Comparison of ENCODE assay signal across 12 cellular contexts in genomic region chr11:12189543-12190235, GRCh38.
DNase-seq lines count a peak whose midpoint lies in the region; ATAC-seq and TF ChIP-seq lines count a peak whose summit lies in the region.
"Had no signal": no experiment of that assay in that cellular context is flagged by ENCODE, and none has a peak within 500 bp of the region (broad histone marks: within the 10 kb centered on the region; RNA-seq: fewer than 3 reads in every experiment).

No MANE protein-coding gene starts in this region.

- no peak for TF ChIP-seq POLR2A in thyroid gland (IDR thresholded peaks at IDR 0.05)

- no peaks in the 10 kb centered on the region for H3K27me3 Mint-ChIP-seq in CD8-positive, alpha-beta memory T cell
- H3K27me3 Mint-ChIP-seq: activated B cell treated with CpG ODN at 0.5 μM for 24 hours had no signal

- no peak for TF ChIP-seq CTCF in thyroid gland (IDR thresholded peaks at IDR 0.05)

- H3K27ac ChIP-seq in CD8-positive, alpha-beta memory T cell (ENCODE audit: low read depth, low read length): no peak overlapping the region
- no peak overlapping the region for H3K27ac ChIP-seq in thyroid gland

- peak overlapping the region in 7 of 8 donors; percentile 36 to 91 (median 82) for H3K27ac Mint-ChIP-seq in CD8-positive, alpha-beta memory T cell
- H3K27ac Mint-ChIP-seq: activated B cell treated with CpG ODN at 0.5 μM for 24 hours had no signal

- no peaks in the 10 kb centered on the region for H3K36me3 ChIP-seq in CD8-positive, alpha-beta memory T cell (ENCODE audit: insufficient read depth, low read length)
- no peaks in the 10 kb centered on the region for H3K36me3 ChIP-seq in thyroid gland

- 87 to 92% methylated on average over 8 of the region's 8 CpGs for WGBS in thyroid gland, 2 donors

- ATAC-seq in esophagus mucosa: peak; percentile 97
- no peak for ATAC-seq in GM18873 (IDR thresholded peaks at IDR 0.05; ENCODE audit: low FRiP score, unreplicated experiment)
- no peak for ATAC-seq in left colon

- H3K36me3 Mint-ChIP-seq in CD8-positive, alpha-beta memory T cell: peaks cover 0 to 4% (median 0%) of the 10 kb centered on the region in 3 donors

- POLR2A ChIA-PET in CD8-positive, alpha-beta memory T cell (lab: Charles Lee): interaction anchor here (0.7 kb wide), 1 partner anchor 34 kb away, joined by 3 read pairs; no protein-coding TSS in a partner anchor

- H3K4me3 Mint-ChIP-seq in CD8-positive, alpha-beta memory T cell: peak overlapping the region; percentile 34 to 81 (median 65)
- H3K4me3 Mint-ChIP-seq: activated B cell treated with CpG ODN at 0.5 μM for 24 hours had no signal

- H3K4me3 ChIP-seq in CD8-positive, alpha-beta memory T cell (ENCODE audit: low read length): no peak overlapping the region
- H3K4me3 ChIP-seq in thyroid gland (replicated peaks in 1 of 3): no peak overlapping the region
- H3K4me3 ChIP-seq: dorsolateral prefrontal cortex had no signal

- DNase-seq in CD8-positive, alpha-beta memory T cell: peak in 4 of 5 donors; percentile 17 to 59 (median 40)
- peak; percentile 77 for DNase-seq in LHCN-M2 (ENCODE audit: low read depth)
- peak; percentile 51 for DNase-seq in activated CD4-positive, alpha-beta T cell treated with anti-CD3 and anti-CD28 coated beads, Interleukin-2, amount 50 U/mL, for 1 hour
- no peak for DNase-seq in left colon
- DNase-seq in thyroid gland: no peak
- DNase-seq in NCI-H2227 treated with DMSO at 0.1 percent for 48 hours (lab: John Stamatoyannopoulos, UW): no peak
- DNase-seq: activated B cell treated with CpG ODN at 0.5 μM for 24 hours, NCI-H226, retina had no signal

- no peaks in the 10 kb centered on the region for H3K9me3 ChIP-seq in CD8-positive, alpha-beta memory T cell (ENCODE audit: low read length)
- no peaks in the 10 kb centered on the region for H3K9me3 ChIP-seq in thyroid gland

- H3K27me3 ChIP-seq in CD8-positive, alpha-beta memory T cell (ENCODE audit: insufficient read depth, low read length, poor library complexity, severe bottlenecking): no peaks in the 10 kb centered on the region
- H3K27me3 ChIP-seq in thyroid gland: no peaks in the 10 kb centered on the region
- H3K27me3 ChIP-seq: dorsolateral prefrontal cortex had no signal

- peaks cover 12% of the 10 kb centered on the region for H3K4me1 ChIP-seq in CD8-positive, alpha-beta memory T cell (ENCODE audit: insufficient read depth, low read length)
- H3K4me1 ChIP-seq in thyroid gland: peaks cover 26% of the 10 kb centered on the region in 2 donors

- intact Hi-C loops in left colon (cut with DNase I, micrococcal nuclease): no loop called here
- intact Hi-C loops in thyroid gland (cut with DNase I): no loop called here

- peaks cover 14 to 46% (median 23%) of the 10 kb centered on the region in 3 donors for H3K4me1 Mint-ChIP-seq in CD8-positive, alpha-beta memory T cell

- H3K9me3 Mint-ChIP-seq in CD8-positive, alpha-beta memory T cell: no peaks in the 10 kb centered on the region
- H3K9me3 Mint-ChIP-seq: activated B cell treated with CpG ODN at 0.5 μM for 24 hours had no signal

- CTCF ChIA-PET in CD8-positive, alpha-beta memory T cell (lab: Charles Lee): interaction anchor here (0.8 to 2.3 kb wide), 4 partner anchors 10 to 47 kb away, joined by 3 to 6 read pairs (median 3); no protein-coding TSS in a partner anchor

Comparison
In these comparisons a context has a peak if more than half of its experiments do, and no peak if none do; other contexts are left out.
1. DNase-seq: peak in CD8-positive, alpha-beta memory T cell (4 of 5), LHCN-M2 (single experiment) and activated CD4-positive, alpha-beta T cell treated with anti-CD3 and anti-CD28 coated beads, Interleukin-2, amount 50 U/mL, for 1 hour (single experiment); none in left colon (0 of 2), thyroid gland (0 of 2) and NCI-H2227 treated with DMSO at 0.1 percent for 48 hours (single experiment).